Comparison of ENCODE assay signal across 17 cellular contexts in the genomic region with DNA sequence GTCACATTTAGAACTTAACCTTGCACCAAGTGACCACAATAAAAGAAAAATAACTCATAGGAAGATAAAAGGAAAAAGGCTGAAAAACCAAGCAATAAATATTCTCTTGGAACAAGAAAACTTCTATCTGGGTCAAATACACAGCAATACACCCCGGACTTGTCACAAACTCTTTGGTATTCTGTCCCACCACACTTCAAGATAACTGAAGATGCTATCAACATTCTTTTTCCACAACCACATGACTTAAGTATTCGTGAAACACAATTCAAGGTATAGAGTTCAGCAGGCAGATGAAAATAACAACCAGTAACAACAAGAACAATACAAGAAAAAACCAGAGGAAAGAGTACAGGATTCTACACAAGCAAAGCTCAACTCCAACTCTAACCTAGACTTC. TPM values are rescaled to one million over a fixed set of nuclear protein-coding genes. Genes with fewer than 3 reads are reported as not detected.
DNase-seq lines count a peak whose midpoint lies in the region; ATAC-seq and TF ChIP-seq lines count a peak whose summit lies in the region.
"Had no signal": no experiment of that assay in that cellular context is flagged by ENCODE, and none has a peak within 500 bp of the region (broad histone marks: within the 10 kb centered on the region; RNA-seq: fewer than 3 reads in every experiment).

No MANE protein-coding gene starts in this region.

- H3K9me2 ChIP-seq in hepatocyte (replicated peaks; ENCODE audit: insufficient read depth): no peaks in the 10 kb centered on the region

- no peaks in the 10 kb centered on the region for H3K27me3 Mint-ChIP-seq in activated T-cell treated with anti-CD3 and anti-CD28 coated beads, Interleukin-2, amount 50 U/mL, for 24 hours
- no peaks in the 10 kb centered on the region for H3K27me3 Mint-ChIP-seq in stimulated activated memory B cell treated with anti-CD40 and anti-IgM and Interleukin-4, amounts not matched to agents 10 μg/mL and 1 μg/mL and 100 μg/mL, for 72 hours
- H3K27me3 Mint-ChIP-seq: dendritic cell treated with granulocyte-macrophage colony-stimulating factor and Interleukin-4, amounts not matched to agents 40 ng/mL and 50 ng/mL, for 4 days had no signal

- peaks cover 22% of the 10 kb centered on the region for H3K4me1 ChIP-seq in hepatocyte (ENCODE audit: insufficient read depth)

- H3K9me3 Mint-ChIP-seq in activated T-cell treated with anti-CD3 and anti-CD28 coated beads, Interleukin-2, amount 50 U/mL, for 24 hours: no peaks in the 10 kb centered on the region
- no peaks in the 10 kb centered on the region for H3K9me3 Mint-ChIP-seq in stimulated activated memory B cell treated with anti-CD40 and anti-IgM and Interleukin-4, amounts not matched to agents 10 μg/mL and 1 μg/mL and 100 μg/mL, for 72 hours
- H3K9me3 Mint-ChIP-seq: dendritic cell treated with granulocyte-macrophage colony-stimulating factor and Interleukin-4, amounts not matched to agents 40 ng/mL and 50 ng/mL, for 4 days had no signal

- H3K36me3 ChIP-seq in hepatocyte (replicated peaks; ENCODE audit: insufficient read depth, low read depth): no peaks in the 10 kb centered on the region

- 46% methylated on average over 2 of the region's 2 CpGs for WGBS in hepatocyte (ENCODE audit: low lambda C conversion rate, missing lambda C conversion rate)

- H3K4me3 Mint-ChIP-seq in activated T-cell treated with anti-CD3 and anti-CD28 coated beads, Interleukin-2, amount 50 U/mL, for 24 hours: no peak overlapping the region
- no peak overlapping the region for H3K4me3 Mint-ChIP-seq in stimulated activated memory B cell treated with anti-CD40 and anti-IgM and Interleukin-4, amounts not matched to agents 10 μg/mL and 1 μg/mL and 100 μg/mL, for 72 hours
- H3K4me3 Mint-ChIP-seq: dendritic cell treated with granulocyte-macrophage colony-stimulating factor and Interleukin-4, amounts not matched to agents 40 ng/mL and 50 ng/mL, for 4 days had no signal

- H3K36me3 Mint-ChIP-seq in activated T-cell treated with anti-CD3 and anti-CD28 coated beads, Interleukin-2, amount 50 U/mL, for 24 hours (ENCODE audit: low read depth): peaks cover 41% of the 10 kb centered on the region
- peaks cover 35% of the 10 kb centered on the region for H3K36me3 Mint-ChIP-seq in stimulated activated memory B cell treated with anti-CD40 and anti-IgM and Interleukin-4, amounts not matched to agents 10 μg/mL and 1 μg/mL and 100 μg/mL, for 72 hours

- no peak overlapping the region for H3K4me3 ChIP-seq in hepatocyte
- H3K4me3 ChIP-seq: PC-9, psoas muscle, upper lobe of left lung had no signal

- H2AFZ ChIP-seq in hepatocyte: no peak overlapping the region
- H2AFZ ChIP-seq: PC-9 had no signal

- ATAC-seq in stimulated activated memory B cell treated with anti-CD40 and anti-IgM and Interleukin-4, amounts not matched to agents 10 μg/mL and 1 μg/mL and 100 μg/mL, for 72 hours: no peak
- ATAC-seq: psoas muscle had no signal

- H3K79me2 ChIP-seq in hepatocyte: peaks cover 90% of the 10 kb centered on the region

- H3K27ac ChIP-seq in VCaP (peak overlapping the region; percentile 42), hepatocyte (peak overlapping the region; percentile 15)
- H3K27ac ChIP-seq: brain microvascular endothelial cell, PC-9, psoas muscle had no signal

- no peak overlapping the region for H3K4me2 ChIP-seq in hepatocyte
- H3K4me2 ChIP-seq: PC-9 had no signal

- peak overlapping the region; percentile 13 for H3K27ac Mint-ChIP-seq in activated T-cell treated with anti-CD3 and anti-CD28 coated beads, Interleukin-2, amount 50 U/mL, for 24 hours
- peak overlapping the region; percentile 52 for H3K27ac Mint-ChIP-seq in stimulated activated memory B cell treated with anti-CD40 and anti-IgM and Interleukin-4, amounts not matched to agents 10 μg/mL and 1 μg/mL and 100 μg/mL, for 72 hours

- H3K9me3 ChIP-seq in hepatocyte (ENCODE audit: low read depth): no peaks in the 10 kb centered on the region
- H3K9me3 ChIP-seq: psoas muscle, upper lobe of left lung had no signal

- peaks cover 33% of the 10 kb centered on the region for H4K20me1 ChIP-seq in hepatocyte (ENCODE audit: insufficient read depth, poor library complexity, severe bottlenecking)

- TF ChIP-seq CTCF in VCaP (conservative IDR thresholded peaks at IDR 0.05): no peak
- no peak for TF ChIP-seq CTCF in hepatocyte (IDR thresholded peaks at IDR 0.05; ENCODE audit: poor library complexity)

- DNase-seq in activated T-cell treated with anti-CD3 and anti-CD28 coated beads, Interleukin-2, amount 50 U/mL, for 24 hours: no peak
- DNase-seq in activated T-cell treated with anti-CD3 and anti-CD28 coated beads, Interleukin-2, amount 50 U/mL, for 48 hours: no peak
- DNase-seq in hepatocyte (ENCODE audit: low spot score) (no peak), putamen (ENCODE audit: low spot score) (no peak), activated gamma-delta T cell (lab: John Stamatoyannopoulos, UW) (no peak), NCI-H2196 treated with DMSO at 0.1 percent for 48 hours (lab: John Stamatoyannopoulos, UW; ENCODE audit: unreplicated experiment) (no peak)
- DNase-seq: brain microvascular endothelial cell, HCEC 1CT, KG1, NCI-H1092 treated with DMSO at 0.1 percent for 48 hours, NCI-H69, PC-9, psoas muscle, upper lobe of left lung had no signal

- H3K4me1 Mint-ChIP-seq in activated T-cell treated with anti-CD3 and anti-CD28 coated beads, Interleukin-2, amount 50 U/mL, for 24 hours (ENCODE audit: low read depth): peaks cover 51% of the 10 kb centered on the region
- H3K4me1 Mint-ChIP-seq in stimulated activated memory B cell treated with anti-CD40 and anti-IgM and Interleukin-4, amounts not matched to agents 10 μg/mL and 1 μg/mL and 100 μg/mL, for 72 hours: peaks cover 72% of the 10 kb centered on the region

- H3K27me3 ChIP-seq in hepatocyte: no peaks in the 10 kb centered on the region
- H3K27me3 ChIP-seq: brain microvascular endothelial cell, upper lobe of left lung had no signal

RNA-seq across cellular contexts. Expression of a gene that starts 18.0 kb away (rescaled TPM):
- 14.4 and 16.8 TPM in 2 replicates for total RNA-seq in hepatocyte
- polyA plus RNA-seq in hepatocyte: 56.8 and 72.2 TPM in 2 replicates
